Comparison of ENCODE assay signal across 2 cellular contexts in genomic region chr1:60709426-60709825, GRCh38.
A peak's percentile ranks its signal among the peaks of the same experiment; 100 is the strongest.
TF ChIP-seq lines count a peak whose summit lies in the region.

No MANE protein-coding gene starts in this region.

TF ChIP-seq in HepG2, 621 proteins besides CTCF, POLR2A, EP300 and RAD21:
- TF ChIP-seq FOXC1 (CRISPR knock-in tag; IDR thresholded peaks at IDR 0.05; ENCODE audit: borderline replicate concordance) (no peak), HNRNPK (IDR thresholded peaks at IDR 0.05; ENCODE audit: low read depth, low read length, poor library complexity, severe bottlenecking) (peak; percentile 91), PCBP1 (IDR thresholded peaks at IDR 0.05; ENCODE audit: borderline replicate concordance, low read depth, low read length) (0 out of 2 replicates have a peak, but pooled peaks have one; percentile 48), HOXA9 (CRISPR knock-in tag; IDR thresholded peaks at IDR 0.05; ENCODE audit: borderline replicate concordance) (no peak)

TF ChIP-seq in K562, 482 proteins besides CTCF, POLR2A, EP300 and RAD21:
- TF ChIP-seq EWSR1 (IDR thresholded peaks at IDR 0.05; ENCODE audit: borderline replicate concordance, low read depth, partially characterized antibody) (no peak), HNRNPK (IDR thresholded peaks at IDR 0.05; ENCODE audit: low read depth, low read length, poor library complexity, severe bottlenecking) (peak; percentile 30)
